9 cellular contexts compared by ENCODE assay signal in the genomic region with DNA sequence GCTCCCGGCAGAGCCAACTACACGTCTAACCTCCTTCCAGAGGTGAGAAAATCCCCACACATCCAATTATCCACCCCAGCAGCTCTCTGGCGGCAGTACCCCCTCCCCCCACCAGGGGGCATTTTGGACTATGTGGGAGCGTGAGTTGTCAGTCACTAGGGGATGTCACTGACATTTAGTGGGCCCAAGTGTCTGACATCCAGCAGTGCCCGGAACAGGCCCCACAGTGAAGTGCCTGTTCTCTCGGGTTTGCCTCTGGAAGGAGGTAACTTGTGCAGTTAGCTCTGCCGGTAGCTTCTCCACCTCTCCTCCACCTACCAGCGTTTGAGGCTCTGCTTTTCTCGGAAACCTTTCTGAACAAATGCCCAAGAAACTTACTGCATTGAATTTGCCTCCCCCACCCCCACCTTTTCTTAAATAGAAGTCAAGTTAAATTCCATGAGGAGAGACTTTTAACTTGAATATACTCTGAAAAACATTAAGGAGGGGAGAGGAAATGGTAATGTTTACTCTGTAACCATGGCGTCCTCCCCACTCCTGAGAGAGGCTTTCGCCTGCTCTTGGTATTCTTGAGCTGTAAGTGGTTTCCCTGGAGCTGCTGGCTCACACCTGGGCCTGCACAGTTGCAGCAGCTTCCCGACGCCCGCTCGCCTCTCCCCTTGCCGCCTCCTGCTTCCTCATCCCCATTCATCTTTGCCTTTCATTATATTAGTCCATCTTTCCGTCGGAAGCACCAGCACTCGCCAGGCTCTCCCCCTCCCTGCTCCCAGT.
A peak's percentile ranks its signal among the peaks of the same experiment; 100 is the strongest.
DNase-seq lines count a peak whose midpoint lies in the region; ATAC-seq and TF ChIP-seq lines count a peak whose summit lies in the region.
"Had no signal": no experiment of that assay in that cellular context is flagged by ENCODE, and none has a peak within 500 bp of the region (broad histone marks: within the 10 kb centered on the region; RNA-seq: fewer than 3 reads in every experiment).

No MANE protein-coding gene starts in this region.

- DNase-seq in D341Med (ENCODE audit: low spot score) (peak; percentile 83), Karpas-422 (peak; percentile 91), RWPE2 (ENCODE audit: low spot score) (no peak), glutamatergic neuron (peak; percentile 91), prostate gland (ENCODE audit: low spot score) (peak; percentile 67), uterus (peak in 1 of 2 donors; percentile 46)
- peak; percentile 91 for DNase-seq in activated effector memory CD4-positive, alpha-beta T cell treated with anti-CD3 and anti-CD28 coated beads, Interleukin-2, amount 50 U/mL, for 16 hours

- TF ChIP-seq POLR2A in prostate gland (IDR thresholded peaks at IDR 0.05) (no peak), uterus (IDR thresholded peaks at IDR 0.05) (no peak)

- H3K9me3 ChIP-seq in Karpas-422 (ENCODE audit: low read length) (no peaks in the 10 kb centered on the region), RWPE2 (ENCODE audit: severe bottlenecking) (no peaks in the 10 kb centered on the region), prostate gland (no peaks in the 10 kb centered on the region), uterus (no peaks in the 10 kb centered on the region)

- H3K36me3 ChIP-seq in Karpas-422 (ENCODE audit: insufficient read depth, low read length) (no peaks in the 10 kb centered on the region), RWPE2 (ENCODE audit: low read depth) (no peaks in the 10 kb centered on the region), prostate gland (no peaks in the 10 kb centered on the region), uterus (no peaks in the 10 kb centered on the region)

- TF ChIP-seq CTCF in RWPE2 (IDR thresholded peaks at IDR 0.05; ENCODE audit: poor library complexity, severe bottlenecking) (peak; percentile 86), glutamatergic neuron (IDR thresholded peaks at IDR 0.05; ENCODE audit: partially characterized antibody, unreplicated experiment) (peak; percentile 98), prostate gland (IDR thresholded peaks at IDR 0.05) (peak; percentile 79 to 93 (median 87)), uterus (IDR thresholded peaks at IDR 0.05) (peak; percentile 51 to 66 (median 59))

- H3K27me3 ChIP-seq in Karpas-422 (ENCODE audit: low read length) = no peaks in the 10 kb centered on the region
- peaks cover 15% of the 10 kb centered on the region for H3K27me3 ChIP-seq in RWPE2 (ENCODE audit: insufficient read depth, poor library complexity, severe bottlenecking)
- peaks cover 6% of the 10 kb centered on the region for H3K27me3 ChIP-seq in prostate gland (replicated peaks; ENCODE audit: insufficient read depth)
- no peaks in the 10 kb centered on the region for H3K27me3 ChIP-seq in uterus

- H3K4me1 Mint-ChIP-seq in glutamatergic neuron (ENCODE audit: low read depth, unreplicated experiment) = peaks cover 6% of the 10 kb centered on the region

- no peaks in the 10 kb centered on the region for H3K36me3 Mint-ChIP-seq in glutamatergic neuron (ENCODE audit: unreplicated experiment)

- WGBS in prostate gland = 10% methylated on average over 19 of the region's 19 CpGs

- no peak overlapping the region for H3K27ac ChIP-seq in Karpas-422 (ENCODE audit: low read length)
- no peak overlapping the region for H3K27ac ChIP-seq in RWPE2 (ENCODE audit: poor library complexity, severe bottlenecking)
- no peak overlapping the region for H3K27ac ChIP-seq in prostate gland
- H3K27ac ChIP-seq in uterus = no peak overlapping the region

- no peak overlapping the region for H2AFZ ChIP-seq in Karpas-422 (ENCODE audit: low read length)

- no peaks in the 10 kb centered on the region for H3K9me2 ChIP-seq in Karpas-422 (replicated peaks; ENCODE audit: insufficient read depth, low read length)

- peak; percentile 56 for ATAC-seq in RWPE2 (ENCODE audit: low read depth)
- ATAC-seq in HG02981 (IDR thresholded peaks at IDR 0.05; ENCODE audit: unreplicated experiment) = no peak

- 0 out of 2 replicates have a peak, but pooled peaks cover 2% of the 10 kb centered on the region for H3K4me1 ChIP-seq in Karpas-422 (ENCODE audit: low read length)
- H3K4me1 ChIP-seq in RWPE2 (ENCODE audit: insufficient read depth, poor library complexity, severe bottlenecking) = peaks cover 4% of the 10 kb centered on the region
- H3K4me1 ChIP-seq in prostate gland (replicated peaks) = peaks cover 11% of the 10 kb centered on the region
- peaks cover 0 to 19% of the 10 kb centered on the region in 2 donors for H3K4me1 ChIP-seq in uterus

- no peaks in the 10 kb centered on the region for H3K79me2 ChIP-seq in Karpas-422 (ENCODE audit: low read length)

- H4K20me1 ChIP-seq in Karpas-422 (ENCODE audit: insufficient read depth, low read depth, low read length) = no peaks in the 10 kb centered on the region

- no peak overlapping the region for H3K9ac ChIP-seq in Karpas-422 (ENCODE audit: low read length)

- peaks cover 18% of the 10 kb centered on the region for H3K27me3 Mint-ChIP-seq in glutamatergic neuron (ENCODE audit: unreplicated experiment)

- intact Hi-C loops in prostate gland (cut with DNase I) (no loop called here), uterus (cut with DNase I; ENCODE audit: low total_unique reads) (no loop called here)

- H3K4me3 ChIP-seq in Karpas-422 (ENCODE audit: low read length) (no peak overlapping the region), RWPE2 (ENCODE audit: severe bottlenecking) (no peak overlapping the region), prostate gland (no peak overlapping the region), uterus (no peak overlapping the region)

- H3K9me3 Mint-ChIP-seq in glutamatergic neuron (ENCODE audit: unreplicated experiment) = peaks cover 9% of the 10 kb centered on the region
- H3K9me3 Mint-ChIP-seq: T-helper 1 cell treated with Interleukin-12 subunit alpha and Interleukin-12 subunit beta and Interleukin-4 antibody, amounts not matched to agents 30 μg/mL and 1 μg/mL, for 36 hours had no signal

- H3K27ac Mint-ChIP-seq in glutamatergic neuron (ENCODE audit: unreplicated experiment) = no peak overlapping the region
- H3K27ac Mint-ChIP-seq: T-helper 1 cell treated with Interleukin-12 subunit alpha and Interleukin-12 subunit beta and Interleukin-4 antibody, amounts not matched to agents 30 μg/mL and 1 μg/mL, for 36 hours had no signal

- H3K4me3 Mint-ChIP-seq in glutamatergic neuron (ENCODE audit: unreplicated experiment) = no peak overlapping the region
- H3K4me3 Mint-ChIP-seq: T-helper 1 cell treated with Interleukin-12 subunit alpha and Interleukin-12 subunit beta and Interleukin-4 antibody, amounts not matched to agents 30 μg/mL and 1 μg/mL, for 36 hours had no signal

- no peak overlapping the region for H3K4me2 ChIP-seq in Karpas-422 (ENCODE audit: low read depth, low read length, poor library complexity, severe bottlenecking)
